ENCODE assay signal across 24 cellular contexts in genomic region chr9:132249690-132250089, GRCh38.
"Had no signal": no experiment of that assay in that cellular context is flagged by ENCODE, and none has a peak within 500 bp of the region (broad histone marks: within the 10 kb centered on the region; RNA-seq: fewer than 3 reads in every experiment).

No MANE protein-coding gene starts in this region.

- H3K4me2 ChIP-seq: smooth muscle cell had no signal

- H3K4me3 ChIP-seq: dorsolateral prefrontal cortex, esophagus squamous epithelium, heart right ventricle, lung, pancreas, right lobe of liver, smooth muscle cell, suprapubic skin, transverse colon, vagina had no signal

- ATAC-seq: natural killer cell had no signal

- H3K27me3 ChIP-seq: dorsolateral prefrontal cortex, pancreas, right lobe of liver, vagina had no signal

- H3K27ac ChIP-seq: dorsolateral prefrontal cortex, esophagus squamous epithelium, heart right ventricle, right lobe of liver, suprapubic skin, transverse colon, vagina had no signal

- H3K4me1 ChIP-seq: right lobe of liver had no signal

- H3K9me3 ChIP-seq: esophagus squamous epithelium, pancreas, right lobe of liver, suprapubic skin, vagina had no signal

- H3K36me3 ChIP-seq: esophagus squamous epithelium, heart right ventricle, pancreas, right lobe of liver, suprapubic skin, transverse colon, vagina had no signal

- DNase-seq: effector CD4-positive, alpha-beta T cell; endodermal cell; esophagus squamous epithelium; foreskin melanocyte; glutamatergic neuron; heart right ventricle; hippocampal formation; kidney glomerular epithelial cell; natural killer cell; occipital lobe; stimulated activated CD4-positive, alpha-beta T cell treated with anti-CD3 and anti-CD28 coated beads, Interleukin-12 subunit alpha, Interleukin-12 subunit beta, amount 100 ng/mL, for 4 hours; stimulated activated CD4-positive, alpha-beta T cell treated with anti-CD3 and anti-CD28 coated beads, Interleukin-1b, Interleukin-23, amount 100 ng/mL, for 48 hours; stimulated activated CD4-positive, alpha-beta T cell treated with anti-CD3 and anti-CD28 coated beads, Interleukin-4, amount 100 ng/mL, for 1 hour; stimulated activated CD8-positive, alpha-beta memory T cell treated with anti-CD3 and anti-CD28 coated beads, Interleukin-4, amount 100 ng/mL, for 48 hours; stimulated activated naive CD4-positive, alpha-beta T cell; stimulated activated naive CD8-positive, alpha-beta T cell treated with anti-CD3 and anti-CD28 coated beads, Interleukin-15, amount 100 ng/mL, for 72 hours; transverse colon had no signal
